3 cellular contexts compared by ENCODE assay signal in the genomic region with DNA sequence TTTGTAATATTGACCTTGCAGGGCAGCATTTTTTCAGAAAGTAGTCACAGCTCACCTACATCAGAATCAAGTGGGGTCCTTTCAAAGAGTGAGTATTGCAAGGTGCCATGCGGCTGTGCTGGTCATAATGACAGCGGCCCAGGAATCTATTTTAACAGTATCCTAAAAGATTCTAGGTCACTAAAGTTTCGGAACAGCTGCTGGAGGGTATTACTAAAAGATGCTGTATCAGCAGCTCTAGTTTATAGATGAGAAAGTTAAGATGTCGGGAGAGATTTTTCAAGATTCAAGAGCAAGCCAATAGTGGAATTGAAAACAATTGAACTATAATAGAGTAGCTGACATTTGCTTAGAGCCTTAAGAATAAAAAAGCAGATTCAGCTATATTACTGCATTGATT.
A peak's percentile ranks its signal among the peaks of the same experiment; 100 is the strongest.
TF ChIP-seq lines count a peak whose summit lies in the region.

No MANE protein-coding gene starts in this region.

TF ChIP-seq in HepG2, 621 proteins besides CTCF, POLR2A, EP300 and RAD21:
- TF ChIP-seq MAFK (conservative IDR thresholded peaks at IDR 0.05 in 1 of 2, IDR thresholded peaks at IDR 0.05 in 1 of 2; ENCODE audit: low read length in 2 of 2) (peak; percentile 25 to 54; a peak in 2 of 4 replicates), ZNF841 (CRISPR knock-in tag; IDR thresholded peaks at IDR 0.05; ENCODE audit: borderline replicate concordance) (no peak), MAFF (IDR thresholded peaks at IDR 0.05; ENCODE audit: low read depth, low read length) (peak; percentile 10; the same call in 1 of the 2 replicates), HNF4A (CRISPR knock-in tag; IDR thresholded peaks at IDR 0.05) (no peak)

TF ChIP-seq in IMR-90, 13 proteins besides CTCF, POLR2A, EP300 and RAD21:
- TF ChIP-seq MAFK (IDR thresholded peaks at IDR 0.05; ENCODE audit: low read depth, low read length) (peak; percentile 36; the same call in 1 of the 2 replicates), SMC3 (IDR thresholded peaks at IDR 0.05; ENCODE audit: low read depth, low read length) (no peak)
TF ChIP-seq in IMR-90: peak in this region for 1.

TF ChIP-seq in K562, 482 proteins besides CTCF, POLR2A, EP300 and RAD21:
- TF ChIP-seq ZNF316 (IDR thresholded peaks at IDR 0.05) (peak; percentile 29; the same call in 1 of the 2 replicates), SNAPC5 (CRISPR knock-in tag; IDR thresholded peaks at IDR 0.05) (no peak)
